In the genomic region with DNA sequence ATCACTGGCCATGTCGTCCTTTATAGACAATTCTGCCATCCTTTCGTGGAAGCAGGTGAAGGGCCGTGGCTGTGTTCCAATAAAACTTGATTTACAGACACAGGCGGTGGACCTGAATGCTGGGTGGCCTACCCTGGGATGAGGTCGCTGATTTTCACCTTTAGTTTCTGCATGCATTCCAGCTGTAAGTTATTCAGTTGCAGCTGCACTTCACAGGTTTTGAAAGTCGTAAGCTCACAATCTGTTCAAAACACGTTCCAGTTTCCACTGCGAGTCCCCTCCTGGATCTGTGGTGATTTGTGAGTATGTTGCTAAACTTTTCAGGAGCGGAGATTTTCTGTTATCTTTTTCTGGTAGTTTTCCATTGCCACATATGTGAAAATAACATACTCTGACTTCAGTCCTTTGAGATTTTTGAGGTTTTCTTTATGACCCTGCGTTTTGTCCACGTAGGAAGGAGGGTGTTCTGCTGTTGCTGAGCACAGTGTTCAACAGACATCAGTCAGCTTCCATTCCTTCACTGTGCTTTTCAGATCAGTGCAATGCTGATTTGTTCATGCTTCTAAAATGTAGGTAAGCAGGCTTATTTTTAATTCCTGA, we compare ENCODE assay signal across 21 cellular contexts.
DNase-seq lines count a peak whose midpoint lies in the region; ATAC-seq and TF ChIP-seq lines count a peak whose summit lies in the region.
"Had no signal": no experiment of that assay in that cellular context is flagged by ENCODE, and none has a peak within 500 bp of the region (broad histone marks: within the 10 kb centered on the region; RNA-seq: fewer than 3 reads in every experiment).

No MANE protein-coding gene starts in this region.

- H4K20me1 ChIP-seq in neural progenitor cell (ENCODE audit: low read depth): no peaks in the 10 kb centered on the region
- H4K20me1 ChIP-seq: BLaER1 treated with 17β-estradiol and CSF1 and Interleukin-3, amounts not matched to agents 10 nM and 100 nM had no signal

- DNase-seq in NCI-H2171 treated with DMSO at 0.1 percent for 48 hours (lab: John Stamatoyannopoulos, UW) (peak; percentile 20), NCI-H2171 (lab: John Stamatoyannopoulos, UW) (no peak), cardiac fibroblast (ENCODE audit: low read depth in 2 of 2) (peak; percentile 26 to 30), left kidney (ENCODE audit: low read depth, low spot score) (peak; percentile 84), germinal center (ENCODE audit: low spot score) (no peak), neural progenitor cell (ENCODE audit: low spot score) (no peak), WTC11 (ENCODE audit: low spot score) (no peak)
- DNase-seq: 8988T; activated CD4-positive, alpha-beta T cell treated with anti-CD3 and anti-CD28 coated beads, Interleukin-2, amount 10 ng/mL, durations not matched to agents 7 days and 5 days; activated CD8-positive, alpha-beta memory T cell treated with anti-CD3 and anti-CD28 coated beads, Interleukin-2, amount 50 U/mL, for 4 hours; activated gamma-delta T cell; amygdala; left ventricle myocardium superior; mucosa of descending colon; NCI-H1436; NCI-H748 treated with DMSO at 0.1 percent for 48 hours; SJCRH30; stimulated activated CD8-positive, alpha-beta memory T cell treated with anti-CD3 and anti-CD28 coated beads, Interleukin-4, amount 100 ng/mL, for 48 hours; upper lobe of left lung had no signal

- H3K79me2 ChIP-seq in neural progenitor cell (ENCODE audit: low read depth): no peaks in the 10 kb centered on the region

- no peak overlapping the region for H3K4me2 ChIP-seq in neural progenitor cell
- H3K4me2 ChIP-seq: BLaER1 treated with 17β-estradiol and CSF1 and Interleukin-3, amounts not matched to agents 10 nM and 100 nM had no signal

- no peak overlapping the region for H3K9ac ChIP-seq in neural progenitor cell
- H3K9ac ChIP-seq: BLaER1 treated with 17β-estradiol and CSF1 and Interleukin-3, amounts not matched to agents 10 nM and 100 nM had no signal

- H3K4me1 ChIP-seq in neural progenitor cell: peaks cover 11% of the 10 kb centered on the region
- H3K4me1 ChIP-seq: BLaER1 treated with 17β-estradiol and CSF1 and Interleukin-3, amounts not matched to agents 10 nM and 100 nM; upper lobe of left lung had no signal

- peaks cover 3% of the 10 kb centered on the region for H3F3A ChIP-seq in neural progenitor cell (ENCODE audit: low read depth)

- no peak overlapping the region for H2AFZ ChIP-seq in neural progenitor cell (replicated peaks)

- H3K4me3 Mint-ChIP-seq in neural progenitor cell: no peak overlapping the region
- H3K4me3 Mint-ChIP-seq in WTC11: no peak overlapping the region
- H3K4me3 Mint-ChIP-seq: activated CD4-positive, alpha-beta T cell treated with anti-CD3 and anti-CD28 coated beads, Interleukin-2, amount 10 ng/mL, durations not matched to agents 7 days and 5 days had no signal

- H3K27me3 ChIP-seq in neural progenitor cell: peaks cover 5% of the 10 kb centered on the region
- H3K27me3 ChIP-seq: BLaER1 treated with 17β-estradiol and CSF1 and Interleukin-3, amounts not matched to agents 10 nM and 100 nM; SJCRH30; upper lobe of left lung had no signal

- TF ChIP-seq CTCF in cardiac fibroblast (IDR thresholded peaks at IDR 0.05; ENCODE audit: low read depth, low read length) (no peak), neural progenitor cell (IDR thresholded peaks at IDR 0.05) (no peak), WTC11 (IDR thresholded peaks at IDR 0.05) (no peak)

- POLR2A ChIA-PET in WTC11 (lab: Charles Lee): no interaction called here

- CTCF ChIA-PET in WTC11 (lab: Charles Lee): no interaction called here

- H3K27ac ChIP-seq in neural progenitor cell: no peak overlapping the region
- H3K27ac ChIP-seq: BLaER1 treated with 17β-estradiol and CSF1 and Interleukin-3, amounts not matched to agents 10 nM and 100 nM; SJCRH30; upper lobe of left lung had no signal

- no peaks in the 10 kb centered on the region for H3K9me3 ChIP-seq in neural progenitor cell (ENCODE audit: low read depth)
- H3K9me3 ChIP-seq: mucosa of descending colon, SJCRH30, upper lobe of left lung had no signal

- no peaks in the 10 kb centered on the region for H3K36me3 ChIP-seq in neural progenitor cell
- H3K36me3 ChIP-seq: BLaER1 treated with 17β-estradiol and CSF1 and Interleukin-3, amounts not matched to agents 10 nM and 100 nM; SJCRH30; upper lobe of left lung had no signal

- H3K9me3 Mint-ChIP-seq in neural progenitor cell (peaks cover 5% of the 10 kb centered on the region), WTC11 (peaks cover 25% of the 10 kb centered on the region)
- H3K9me3 Mint-ChIP-seq: activated CD4-positive, alpha-beta T cell treated with anti-CD3 and anti-CD28 coated beads, Interleukin-2, amount 10 ng/mL, durations not matched to agents 7 days and 5 days had no signal

- H3K4me3 ChIP-seq in cardiac fibroblast (replicated peaks in 1 of 2; ENCODE audit: low read depth in 2 of 2, low read length in 2 of 2) (no peak overlapping the region), neural progenitor cell (no peak overlapping the region)
- H3K4me3 ChIP-seq: BLaER1 treated with 17β-estradiol and CSF1 and Interleukin-3, amounts not matched to agents 10 nM and 100 nM; mucosa of descending colon; SJCRH30; upper lobe of left lung had no signal

- H3K4me1 Mint-ChIP-seq in neural progenitor cell: peaks cover 29% of the 10 kb centered on the region
- H3K4me1 Mint-ChIP-seq in WTC11: peaks cover 42% of the 10 kb centered on the region
- H3K4me1 Mint-ChIP-seq: activated CD4-positive, alpha-beta T cell treated with anti-CD3 and anti-CD28 coated beads, Interleukin-2, amount 10 ng/mL, durations not matched to agents 7 days and 5 days had no signal

- peaks cover 2% of the 10 kb centered on the region for H3K36me3 Mint-ChIP-seq in neural progenitor cell
- peaks cover 30% of the 10 kb centered on the region for H3K36me3 Mint-ChIP-seq in WTC11

- H3K27ac Mint-ChIP-seq in neural progenitor cell (no peak overlapping the region), WTC11 (no peak overlapping the region)
- H3K27ac Mint-ChIP-seq: activated CD4-positive, alpha-beta T cell treated with anti-CD3 and anti-CD28 coated beads, Interleukin-2, amount 10 ng/mL, durations not matched to agents 7 days and 5 days had no signal

- no peaks in the 10 kb centered on the region for H3K27me3 Mint-ChIP-seq in neural progenitor cell (ENCODE audit: insufficient read depth, low read depth)
- H3K27me3 Mint-ChIP-seq in WTC11 (ENCODE audit: low read depth): no peaks in the 10 kb centered on the region; the same call in 1 of the 2 replicates

- ATAC-seq in WTC11 (no peak), GM19328 (IDR thresholded peaks at IDR 0.05; ENCODE audit: unreplicated experiment) (no peak)
- ATAC-seq: left ventricle myocardium superior, mucosa of descending colon had no signal

TF ChIP-seq in WTC11, 78 proteins besides CTCF, POLR2A, EP300 and RAD21:
- TF ChIP-seq, protein P1, sequence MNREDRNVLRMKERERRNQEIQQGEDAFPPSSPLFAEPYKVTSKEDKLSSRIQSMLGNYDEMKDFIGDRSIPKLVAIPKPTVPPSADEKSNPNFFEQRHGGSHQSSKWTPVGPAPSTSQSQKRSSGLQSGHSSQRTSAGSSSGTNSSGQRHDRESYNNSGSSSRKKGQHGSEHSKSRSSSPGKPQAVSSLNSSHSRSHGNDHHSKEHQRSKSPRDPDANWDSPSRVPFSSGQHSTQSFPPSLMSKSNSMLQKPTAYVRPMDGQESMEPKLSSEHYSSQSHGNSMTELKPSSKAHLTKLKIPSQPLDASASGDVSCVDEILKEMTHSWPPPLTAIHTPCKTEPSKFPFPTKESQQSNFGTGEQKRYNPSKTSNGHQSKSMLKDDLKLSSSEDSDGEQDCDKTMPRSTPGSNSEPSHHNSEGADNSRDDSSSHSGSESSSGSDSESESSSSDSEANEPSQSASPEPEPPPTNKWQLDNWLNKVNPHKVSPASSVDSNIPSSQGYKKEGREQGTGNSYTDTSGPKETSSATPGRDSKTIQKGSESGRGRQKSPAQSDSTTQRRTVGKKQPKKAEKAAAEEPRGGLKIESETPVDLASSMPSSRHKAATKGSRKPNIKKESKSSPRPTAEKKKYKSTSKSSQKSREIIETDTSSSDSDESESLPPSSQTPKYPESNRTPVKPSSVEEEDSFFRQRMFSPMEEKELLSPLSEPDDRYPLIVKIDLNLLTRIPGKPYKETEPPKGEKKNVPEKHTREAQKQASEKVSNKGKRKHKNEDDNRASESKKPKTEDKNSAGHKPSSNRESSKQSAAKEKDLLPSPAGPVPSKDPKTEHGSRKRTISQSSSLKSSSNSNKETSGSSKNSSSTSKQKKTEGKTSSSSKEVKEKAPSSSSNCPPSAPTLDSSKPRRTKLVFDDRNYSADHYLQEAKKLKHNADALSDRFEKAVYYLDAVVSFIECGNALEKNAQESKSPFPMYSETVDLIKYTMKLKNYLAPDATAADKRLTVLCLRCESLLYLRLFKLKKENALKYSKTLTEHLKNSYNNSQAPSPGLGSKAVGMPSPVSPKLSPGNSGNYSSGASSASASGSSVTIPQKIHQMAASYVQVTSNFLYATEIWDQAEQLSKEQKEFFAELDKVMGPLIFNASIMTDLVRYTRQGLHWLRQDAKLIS (CRISPR knock-in tag; IDR thresholded peaks at IDR 0.05; ENCODE audit: borderline replicate concordance): no peak
- TF ChIP-seq, protein P2, sequence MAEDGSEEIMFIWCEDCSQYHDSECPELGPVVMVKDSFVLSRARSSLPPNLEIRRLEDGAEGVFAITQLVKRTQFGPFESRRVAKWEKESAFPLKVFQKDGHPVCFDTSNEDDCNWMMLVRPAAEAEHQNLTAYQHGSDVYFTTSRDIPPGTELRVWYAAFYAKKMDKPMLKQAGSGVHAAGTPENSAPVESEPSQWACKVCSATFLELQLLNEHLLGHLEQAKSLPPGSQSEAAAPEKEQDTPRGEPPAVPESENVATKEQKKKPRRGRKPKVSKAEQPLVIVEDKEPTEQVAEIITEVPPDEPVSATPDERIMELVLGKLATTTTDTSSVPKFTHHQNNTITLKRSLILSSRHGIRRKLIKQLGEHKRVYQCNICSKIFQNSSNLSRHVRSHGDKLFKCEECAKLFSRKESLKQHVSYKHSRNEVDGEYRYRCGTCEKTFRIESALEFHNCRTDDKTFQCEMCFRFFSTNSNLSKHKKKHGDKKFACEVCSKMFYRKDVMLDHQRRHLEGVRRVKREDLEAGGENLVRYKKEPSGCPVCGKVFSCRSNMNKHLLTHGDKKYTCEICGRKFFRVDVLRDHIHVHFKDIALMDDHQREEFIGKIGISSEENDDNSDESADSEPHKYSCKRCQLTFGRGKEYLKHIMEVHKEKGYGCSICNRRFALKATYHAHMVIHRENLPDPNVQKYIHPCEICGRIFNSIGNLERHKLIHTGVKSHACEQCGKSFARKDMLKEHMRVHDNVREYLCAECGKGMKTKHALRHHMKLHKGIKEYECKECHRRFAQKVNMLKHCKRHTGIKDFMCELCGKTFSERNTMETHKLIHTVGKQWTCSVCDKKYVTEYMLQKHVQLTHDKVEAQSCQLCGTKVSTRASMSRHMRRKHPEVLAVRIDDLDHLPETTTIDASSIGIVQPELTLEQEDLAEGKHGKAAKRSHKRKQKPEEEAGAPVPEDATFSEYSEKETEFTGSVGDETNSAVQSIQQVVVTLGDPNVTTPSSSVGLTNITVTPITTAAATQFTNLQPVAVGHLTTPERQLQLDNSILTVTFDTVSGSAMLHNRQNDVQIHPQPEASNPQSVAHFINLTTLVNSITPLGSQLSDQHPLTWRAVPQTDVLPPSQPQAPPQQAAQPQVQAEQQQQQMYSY (CRISPR knock-in tag; IDR thresholded peaks at IDR 0.05): no peak

Comparison
In these comparisons a context has a peak if more than half of its experiments do, and no peak if none do; other contexts are left out.
1. DNase-seq: peak in NCI-H2171 treated with DMSO at 0.1 percent for 48 hours (single experiment), cardiac fibroblast (2 of 2) and left kidney (single experiment); none in NCI-H2171 (single experiment), germinal center (single experiment), neural progenitor cell (single experiment) and WTC11 (single experiment).